12 cellular contexts compared by ENCODE assay signal in the genomic region with DNA sequence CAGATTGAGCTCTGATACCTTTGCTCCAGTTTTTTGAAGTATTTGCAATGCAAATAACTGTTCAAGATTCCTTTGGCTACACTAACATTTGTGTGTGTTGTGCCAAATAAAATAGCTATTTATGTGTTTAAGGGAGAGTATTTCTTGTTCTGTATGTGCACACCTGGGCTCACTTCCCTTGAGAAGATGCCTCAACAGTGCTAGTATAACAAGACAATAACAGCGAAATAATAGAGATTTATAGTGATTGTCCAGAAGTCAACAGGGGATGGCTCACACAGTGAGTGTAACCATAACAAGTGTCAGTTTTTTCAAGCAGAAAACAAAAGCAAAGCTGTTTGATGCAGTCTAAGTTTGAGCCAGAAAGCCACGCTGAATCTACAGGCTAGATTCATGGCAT.
"Had no signal": no experiment of that assay in that cellular context is flagged by ENCODE, and none has a peak within 500 bp of the region (broad histone marks: within the 10 kb centered on the region; RNA-seq: fewer than 3 reads in every experiment).

No MANE protein-coding gene starts in this region.

- ATAC-seq: activated CD8-positive, alpha-beta T cell treated with anti-CD3 and anti-CD28 coated beads, Interleukin-2, amount 10 ng/mL, durations not matched to agents 7 days and 5 days; esophagus mucosa; sciatic nerve had no signal

- H3K27ac ChIP-seq: breast epithelium, thoracic aorta had no signal

- DNase-seq: activated CD4-positive, alpha-beta T cell treated with anti-CD3 and anti-CD28 coated beads, Interleukin-2, amount 10 ng/mL, durations not matched to agents 24 days and 14 days; activated CD4-positive, CD25-positive, alpha-beta regulatory T cell; activated CD8-positive, alpha-beta memory T cell treated with anti-CD3 and anti-CD28 coated beads, Interleukin-2, amount 50 U/mL, for 4 hours; activated CD8-positive, alpha-beta T cell treated with anti-CD3 and anti-CD28 coated beads, Interleukin-2, amount 10 ng/mL, durations not matched to agents 7 days and 5 days; activated naive CD8-positive, alpha-beta T cell treated with anti-CD3 and anti-CD28 coated beads for 36 hours; mesendoderm had no signal

- H3K9me3 Mint-ChIP-seq: activated CD4-positive, alpha-beta T cell treated with anti-CD3 and anti-CD28 coated beads, Interleukin-2, amount 10 ng/mL, durations not matched to agents 24 days and 14 days; activated naive CD8-positive, alpha-beta T cell treated with anti-CD3 and anti-CD28 coated beads for 36 hours; nephron; stimulated activated naive CD8-positive, alpha-beta T cell treated with anti-CD3 and anti-CD28 coated beads, Interleukin-15, Interleukin-2, amounts not matched to agents 100 ng/mL and 50 ng/mL, for 24 hours had no signal

- H3K4me1 Mint-ChIP-seq: activated CD4-positive, alpha-beta T cell treated with anti-CD3 and anti-CD28 coated beads, Interleukin-2, amount 10 ng/mL, durations not matched to agents 24 days and 14 days; activated naive CD8-positive, alpha-beta T cell treated with anti-CD3 and anti-CD28 coated beads for 36 hours; nephron had no signal

- H3K27me3 Mint-ChIP-seq: activated naive CD8-positive, alpha-beta T cell treated with anti-CD3 and anti-CD28 coated beads for 36 hours; stimulated activated naive CD8-positive, alpha-beta T cell treated with anti-CD3 and anti-CD28 coated beads, Interleukin-15, Interleukin-2, amounts not matched to agents 100 ng/mL and 50 ng/mL, for 24 hours had no signal

- H3K27ac Mint-ChIP-seq: activated CD4-positive, alpha-beta T cell treated with anti-CD3 and anti-CD28 coated beads, Interleukin-2, amount 10 ng/mL, durations not matched to agents 24 days and 14 days; activated CD8-positive, alpha-beta T cell treated with anti-CD3 and anti-CD28 coated beads, Interleukin-2, amount 10 ng/mL, durations not matched to agents 7 days and 5 days; activated naive CD8-positive, alpha-beta T cell treated with anti-CD3 and anti-CD28 coated beads for 36 hours; stimulated activated naive CD8-positive, alpha-beta T cell treated with anti-CD3 and anti-CD28 coated beads, Interleukin-15, Interleukin-2, amounts not matched to agents 100 ng/mL and 50 ng/mL, for 24 hours had no signal

- H3K36me3 Mint-ChIP-seq: activated naive CD8-positive, alpha-beta T cell treated with anti-CD3 and anti-CD28 coated beads for 36 hours had no signal

- H3K4me3 Mint-ChIP-seq: activated CD4-positive, alpha-beta T cell treated with anti-CD3 and anti-CD28 coated beads, Interleukin-2, amount 10 ng/mL, durations not matched to agents 24 days and 14 days; activated CD8-positive, alpha-beta T cell treated with anti-CD3 and anti-CD28 coated beads, Interleukin-2, amount 10 ng/mL, durations not matched to agents 7 days and 5 days; activated naive CD8-positive, alpha-beta T cell treated with anti-CD3 and anti-CD28 coated beads for 36 hours; nephron; stimulated activated naive CD8-positive, alpha-beta T cell treated with anti-CD3 and anti-CD28 coated beads, Interleukin-15, Interleukin-2, amounts not matched to agents 100 ng/mL and 50 ng/mL, for 24 hours had no signal
